Comparison of ENCODE assay signal across 8 cellular contexts in the genomic region with DNA sequence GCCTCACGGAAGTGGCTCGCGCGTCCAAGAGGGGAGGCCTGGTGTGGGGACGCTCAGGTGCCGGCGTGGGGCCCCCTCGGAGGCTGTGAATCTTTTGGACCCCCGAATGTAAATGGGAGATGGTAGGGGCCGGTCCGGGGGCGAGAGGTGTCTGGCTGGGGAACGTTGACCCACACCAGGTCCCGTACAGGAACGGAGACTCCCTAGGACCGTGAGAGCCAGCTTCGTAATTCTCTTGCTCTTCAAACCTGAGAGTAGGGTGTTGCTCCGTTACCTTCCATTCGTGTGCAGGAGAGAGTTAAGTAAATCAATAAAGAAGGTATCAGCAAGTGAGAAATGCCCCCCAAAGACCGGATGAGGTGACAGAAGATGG. TPM values are rescaled to one million over a fixed set of nuclear protein-coding genes. Genes with fewer than 3 reads are reported as not detected.
A peak's percentile ranks its signal among the peaks of the same experiment; 100 is the strongest.
DNase-seq lines count a peak whose midpoint lies in the region; ATAC-seq, FAIRE-seq and TF ChIP-seq lines count a peak whose summit lies in the region.

No MANE protein-coding gene starts in this region.

- peaks cover 70% of the 10 kb centered on the region for H3K4me1 Mint-ChIP-seq in activated naive CD4-positive, alpha-beta T cell treated with anti-CD3 and anti-CD28 coated beads, Interleukin-2, amount 50 U/mL, for 24 hours
- peaks cover 51% of the 10 kb centered on the region for H3K4me1 Mint-ChIP-seq in WTC11

- FAIRE-seq in HTR-8/SVneo (lab: Jason Lieb, UNC), result no peak

- no peak for DNase-seq in activated naive CD4-positive, alpha-beta T cell treated with anti-CD3 and anti-CD28 coated beads, Interleukin-2, amount 50 U/mL, for 16 hours
- DNase-seq in WTC11 (ENCODE audit: low spot score) (no peak), heart left ventricle (no peak), HTR-8/SVneo (ENCODE audit: insufficient read length, low spot score) (no peak), H4 (ENCODE audit: low spot score) (no peak)
- DNase-seq in stimulated activated naive CD4-positive, alpha-beta T cell treated with Interleukin-2 at 50 U/mL for 16 hours (lab: John Stamatoyannopoulos, UW), result no peak

- H3K4me3 Mint-ChIP-seq in activated naive CD4-positive, alpha-beta T cell treated with anti-CD3 and anti-CD28 coated beads, Interleukin-2, amount 50 U/mL, for 24 hours, result peak overlapping the region; percentile 94
- H3K4me3 Mint-ChIP-seq in WTC11, result peak overlapping the region; percentile 83

- H3K27me3 ChIP-seq in heart left ventricle, result no peaks in the 10 kb centered on the region

- TF ChIP-seq POLR2A in heart left ventricle (IDR thresholded peaks at IDR 0.05), result no peak

- peak overlapping the region; percentile 68 to 93 (median 80) for H3K4me3 ChIP-seq in heart left ventricle
- peak overlapping the region; percentile 60 to 91 (median 75) for H3K4me3 ChIP-seq in skin epidermis

- CTCF ChIA-PET in WTC11 (lab: Charles Lee), result interaction anchor here (1.4 kb wide), 2 partner anchors 51 to 201 kb away, joined by 5 read pairs; no protein-coding TSS in a partner anchor

- peak overlapping the region; percentile 97 for H3K27ac Mint-ChIP-seq in activated naive CD4-positive, alpha-beta T cell treated with anti-CD3 and anti-CD28 coated beads, Interleukin-2, amount 50 U/mL, for 24 hours
- peak overlapping the region; percentile 99 for H3K27ac Mint-ChIP-seq in WTC11

- H3K9me3 ChIP-seq in heart left ventricle, result no peaks in the 10 kb centered on the region

- peaks cover 22 to 76% (median 61%) of the 10 kb centered on the region in 12 donors for H3K4me1 ChIP-seq in heart left ventricle

- POLR2A ChIA-PET in WTC11 (lab: Charles Lee), result interaction anchor here (1.1 to 1.7 kb wide), 3 partner anchors 9 to 95 kb away, joined by 3 to 9 read pairs (median 5); a partner anchor contains a TSS

- peak overlapping the region; percentile 95 to 99 (median 97) for H3K27ac ChIP-seq in heart left ventricle
- peak overlapping the region; percentile 84 to 100 (median 97) for H3K27ac ChIP-seq in skin epidermis

- peaks cover 3% of the 10 kb centered on the region for H3K36me3 Mint-ChIP-seq in activated naive CD4-positive, alpha-beta T cell treated with anti-CD3 and anti-CD28 coated beads, Interleukin-2, amount 50 U/mL, for 24 hours
- peaks cover 14% of the 10 kb centered on the region for H3K36me3 Mint-ChIP-seq in WTC11

- H3K36me3 ChIP-seq in heart left ventricle, result peaks cover 0 to 18% (median 11%) of the 10 kb centered on the region in 9 donors

- TF ChIP-seq CTCF in WTC11 (IDR thresholded peaks at IDR 0.05) (no peak), heart left ventricle (IDR thresholded peaks at IDR 0.05) (no peak)

- intact Hi-C loops in heart left ventricle (cut with DNase I), result loop anchor here in 9 of 10 donors (2.0 to 5.0 kb wide), 5 partner anchors 34 to 401 kb away; a partner anchor contains a TSS

- H3K9me3 Mint-ChIP-seq in activated naive CD4-positive, alpha-beta T cell treated with anti-CD3 and anti-CD28 coated beads, Interleukin-2, amount 50 U/mL, for 24 hours, result no peaks in the 10 kb centered on the region
- no peaks in the 10 kb centered on the region for H3K9me3 Mint-ChIP-seq in WTC11

- 0 to 2% (median 1%) methylated on average over 11 to 20 of the region's 20 CpGs for WGBS in heart left ventricle, 4 donors

- peak; percentile 3 for ATAC-seq in WTC11
- peak in 3 of 4 donors; percentile 0 to 5 (median 5) for ATAC-seq in heart left ventricle

- H3K27me3 Mint-ChIP-seq in activated naive CD4-positive, alpha-beta T cell treated with anti-CD3 and anti-CD28 coated beads, Interleukin-2, amount 50 U/mL, for 24 hours, result no peaks in the 10 kb centered on the region
- H3K27me3 Mint-ChIP-seq in WTC11 (ENCODE audit: low read depth), result no peaks in the 10 kb centered on the region

TF ChIP-seq in WTC11, 78 proteins besides CTCF, POLR2A, EP300 and RAD21:
- no peak for TF ChIP-seq NFATC4 (CRISPR knock-in tag; IDR thresholded peaks at IDR 0.05)
- TF ChIP-seq, protein P1, sequence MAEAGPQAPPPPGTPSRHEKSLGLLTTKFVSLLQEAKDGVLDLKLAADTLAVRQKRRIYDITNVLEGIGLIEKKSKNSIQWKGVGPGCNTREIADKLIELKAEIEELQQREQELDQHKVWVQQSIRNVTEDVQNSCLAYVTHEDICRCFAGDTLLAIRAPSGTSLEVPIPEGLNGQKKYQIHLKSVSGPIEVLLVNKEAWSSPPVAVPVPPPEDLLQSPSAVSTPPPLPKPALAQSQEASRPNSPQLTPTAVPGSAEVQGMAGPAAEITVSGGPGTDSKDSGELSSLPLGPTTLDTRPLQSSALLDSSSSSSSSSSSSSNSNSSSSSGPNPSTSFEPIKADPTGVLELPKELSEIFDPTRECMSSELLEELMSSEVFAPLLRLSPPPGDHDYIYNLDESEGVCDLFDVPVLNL (CRISPR knock-in tag; IDR thresholded peaks at IDR 0.05; ENCODE audit: borderline replicate concordance, low read depth), result 0 out of 2 replicates have a peak, but pooled peaks have one; percentile 31

RNA-seq across cellular contexts. Expression of a gene that starts 0.5 kb away (rescaled TPM):
- total RNA-seq in WTC11 (2021) (11.4 to 15.0 TPM (median 12.3 TPM) in 3 replicates), heart left ventricle (100 to 1,000 TPM in 2 of 9 donors, 10 to 100 TPM in 7; 40.2 to 124 (median 54.6) TPM)
- polyA plus RNA-seq in heart left ventricle, result 10 to 100 TPM; 65.5 to 73.0 TPM
- total RNA-seq in H4 (2014; rRNA removed; shearing (Covaris generic)), result 35.9 and 55.8 TPM in 2 replicates

RNA-seq across cellular contexts. Expression of a gene that starts 0.9 kb away (rescaled TPM):
- total RNA-seq in WTC11 (2021) (12.8 to 14.7 TPM (median 14.4 TPM) in 3 replicates), heart left ventricle (10 to 100 TPM in 7 of 9 donors, 1 to 10 TPM in 2; 8.3 to 21.4 (median 11.0) TPM)
- polyA plus RNA-seq in heart left ventricle, result 10 to 100 TPM in 1 of 2 donors, 1 to 10 TPM in 1; 2.6 to 13.4 TPM
- 8.3 and 9.3 TPM in 2 replicates for total RNA-seq in H4 (2014; rRNA removed; shearing (Covaris generic))
